ENCODE assay signal across 20 cellular contexts in genomic region chr1:171596119-171596518, GRCh38. TPM values are rescaled to one million over a fixed set of nuclear protein-coding genes. Genes with fewer than 3 reads are reported as not detected.
A peak's percentile ranks its signal among the peaks of the same experiment; 100 is the strongest.
DNase-seq lines count a peak whose midpoint lies in the region; ATAC-seq, FAIRE-seq and TF ChIP-seq lines count a peak whose summit lies in the region.
"Had no signal": no experiment of that assay in that cellular context is flagged by ENCODE, and none has a peak within 500 bp of the region (broad histone marks: within the 10 kb centered on the region; RNA-seq: fewer than 3 reads in every experiment).

No MANE protein-coding gene starts in this region.

- H3K9me3 ChIP-seq in T-helper 17 cell (ENCODE audit: control insufficient read depth, low read length, poor library complexity, severe bottlenecking) (no peaks in the 10 kb centered on the region), left lung (no peaks in the 10 kb centered on the region)
- H3K9me3 ChIP-seq: BLaER1 had no signal

- peaks cover 0 to 39% of the 10 kb centered on the region in 2 donors for H3K36me3 ChIP-seq in left lung

- peaks cover 0 to 24% of the 10 kb centered on the region in 2 donors for H3K4me1 ChIP-seq in left lung

- no peak for ATAC-seq in activated naive CD4-positive, alpha-beta T cell treated with anti-CD3 and anti-CD28 coated beads, Interleukin-2, amount 50 U/mL, for 72 hours
- ATAC-seq in T-helper 17 cell (no peak), left lung (peak; percentile 27), HG02610 (IDR thresholded peaks at IDR 0.05; ENCODE audit: unreplicated experiment) (no peak)

- H3K4me3 ChIP-seq in left lung = no peak overlapping the region
- H3K4me3 ChIP-seq: BLaER1 had no signal

- no peaks in the 10 kb centered on the region for H3K4me1 Mint-ChIP-seq in activated naive CD4-positive, alpha-beta T cell treated with anti-CD3 and anti-CD28 coated beads, Interleukin-2, amount 50 U/mL, for 24 hours
- H3K4me1 Mint-ChIP-seq in T-helper 17 cell = peaks cover 2% of the 10 kb centered on the region
- H3K4me1 Mint-ChIP-seq: CD4-positive, alpha-beta memory T cell had no signal

- TF ChIP-seq CTCF in left lung (IDR thresholded peaks at IDR 0.05) = no peak

- H3K36me3 Mint-ChIP-seq in activated naive CD4-positive, alpha-beta T cell treated with anti-CD3 and anti-CD28 coated beads, Interleukin-2, amount 50 U/mL, for 24 hours = peaks cover 5% of the 10 kb centered on the region
- peaks cover 0 to 15% of the 10 kb centered on the region in 2 donors for H3K36me3 Mint-ChIP-seq in activated naive CD4-positive, alpha-beta T cell treated with anti-CD3 and anti-CD28 coated beads, Interleukin-2, amount 50 U/mL, for 72 hours
- H3K36me3 Mint-ChIP-seq in T-helper 17 cell (ENCODE audit: low read depth) = peaks cover 8% of the 10 kb centered on the region

- no peak for DNase-seq in activated naive CD4-positive, alpha-beta T cell treated with anti-CD3 and anti-CD28 coated beads, Interleukin-2, amount 50 U/mL, for 72 hours (ENCODE audit: low spot score in 2 of 2)
- no peak for DNase-seq in T-helper 17 cell
- DNase-seq in left lung = no peak
- DNase-seq in activated CD4-positive, alpha-beta T cell treated with anti-CD3 and anti-CD28 coated beads, Interleukin-2, amount 50 U/mL, for 4 hours = no peak
- DNase-seq in RCC 7860 (ENCODE audit: low spot score) = no peak
- DNase-seq: CD4-positive, alpha-beta memory T cell; DMS79; NCI-H1417 treated with DMSO at 0.1 percent for 48 hours; NCI-H187 treated with DMSO at 0.1 percent for 48 hours; NCI-H226; NCI-H524; NCI-H82; RPMI8226 had no signal

- no peak overlapping the region for H3K27ac ChIP-seq in left lung
- H3K27ac ChIP-seq: BLaER1, KMS-11 had no signal

- H3K27ac Mint-ChIP-seq in activated naive CD4-positive, alpha-beta T cell treated with anti-CD3 and anti-CD28 coated beads, Interleukin-2, amount 50 U/mL, for 24 hours = peak overlapping the region; percentile 11
- H3K27ac Mint-ChIP-seq in activated naive CD4-positive, alpha-beta T cell treated with anti-CD3 and anti-CD28 coated beads, Interleukin-2, amount 50 U/mL, for 72 hours = peak overlapping the region in 1 of 2 donors; percentile 20
- H3K27ac Mint-ChIP-seq in T-helper 17 cell = peak overlapping the region; percentile 9

- H3K27me3 ChIP-seq in left lung = no peaks in the 10 kb centered on the region
- H3K27me3 ChIP-seq: BLaER1 had no signal

- intact Hi-C loops in left lung (cut with DNase I) = no loop called here

- no peak overlapping the region for H3K4me3 Mint-ChIP-seq in activated naive CD4-positive, alpha-beta T cell treated with anti-CD3 and anti-CD28 coated beads, Interleukin-2, amount 50 U/mL, for 24 hours
- H3K4me3 Mint-ChIP-seq in T-helper 17 cell = no peak overlapping the region
- H3K4me3 Mint-ChIP-seq: CD4-positive, alpha-beta memory T cell had no signal

- no peaks in the 10 kb centered on the region for H3K27me3 Mint-ChIP-seq in activated naive CD4-positive, alpha-beta T cell treated with anti-CD3 and anti-CD28 coated beads, Interleukin-2, amount 50 U/mL, for 24 hours
- H3K27me3 Mint-ChIP-seq in T-helper 17 cell = no peaks in the 10 kb centered on the region
- H3K27me3 Mint-ChIP-seq: CD4-positive, alpha-beta memory T cell had no signal

- no peaks in the 10 kb centered on the region for H3K9me3 Mint-ChIP-seq in activated naive CD4-positive, alpha-beta T cell treated with anti-CD3 and anti-CD28 coated beads, Interleukin-2, amount 50 U/mL, for 24 hours
- H3K9me3 Mint-ChIP-seq in activated naive CD4-positive, alpha-beta T cell treated with anti-CD3 and anti-CD28 coated beads, Interleukin-2, amount 50 U/mL, for 72 hours = no peaks in the 10 kb centered on the region

- FAIRE-seq in RCC 7860 (lab: Jason Lieb, UNC) = no peak

RNA-seq across cellular contexts. Expression of gene MYOCOS, which starts 25.9 kb away (rescaled TPM):
- under 1 TPM in 1 of 2 donors, not detected in 1; 0.23 TPM for total RNA-seq in activated naive CD4-positive, alpha-beta T cell treated with anti-CD3 and anti-CD28 coated beads, Interleukin-2, amount 50 U/mL, for 72 hours
- total RNA-seq in T-helper 17 cell (under 1 TPM in 1 of 2 donors, not detected in 1; 0.16 TPM), left lung (not detected)
- total RNA-seq: H4, M059J had no signal

RNA-seq across cellular contexts. Expression of gene MYOC, which starts 56.4 kb away (rescaled TPM):
- total RNA-seq in activated naive CD4-positive, alpha-beta T cell treated with anti-CD3 and anti-CD28 coated beads, Interleukin-2, amount 50 U/mL, for 72 hours = not detected
- total RNA-seq in T-helper 17 cell = not detected
- under 1 TPM in 1 of 2 donors, not detected in 1; 0.58 TPM for total RNA-seq in left lung
- total RNA-seq: A673; CD4-positive, alpha-beta memory T cell; H4; M059J had no signal
